In the genomic region with DNA sequence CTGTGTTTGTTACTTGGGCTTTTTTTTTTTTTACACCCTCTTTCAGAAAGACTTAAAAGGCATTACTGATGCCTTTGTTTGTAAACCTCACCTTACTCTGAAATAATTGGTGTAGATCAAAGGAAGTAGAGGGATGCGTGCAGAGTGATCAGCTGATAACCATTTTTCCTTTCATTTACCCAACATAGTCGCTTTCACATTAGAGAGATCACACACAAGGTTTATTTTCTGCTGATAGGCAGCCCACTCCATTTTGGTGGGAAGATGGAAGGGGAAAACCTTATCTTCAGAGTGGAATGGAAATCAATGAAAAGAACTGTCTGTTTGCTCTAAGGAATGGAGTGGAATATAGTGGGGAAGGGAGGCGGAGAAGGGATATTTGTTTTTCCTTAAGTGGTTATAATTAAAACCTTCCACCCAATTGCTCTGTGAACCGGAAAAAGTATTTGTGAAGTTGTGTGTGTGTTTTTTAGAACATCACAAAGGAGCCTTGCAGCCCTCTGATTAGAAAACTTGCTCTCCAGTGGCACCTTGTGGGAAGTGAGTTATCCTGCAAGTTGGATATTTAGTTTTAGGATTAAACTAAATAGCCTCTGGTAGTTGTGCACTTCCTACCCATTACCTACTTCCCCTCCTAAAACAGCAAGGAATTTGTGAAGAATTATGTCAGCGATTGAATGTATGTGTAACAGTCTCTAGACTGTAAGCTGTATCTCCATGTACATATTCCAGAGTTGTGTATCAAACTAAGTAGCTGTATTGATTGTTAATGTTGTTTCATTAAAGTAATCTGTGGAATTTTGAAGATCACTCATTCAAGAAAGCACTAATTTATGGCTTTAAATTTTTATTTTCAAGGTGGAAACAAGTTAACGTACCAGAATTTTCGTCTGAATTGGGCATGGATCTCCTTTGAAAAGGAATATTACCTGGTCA, we compare ENCODE assay signal across 8 cellular contexts.
DNase-seq lines count a peak whose midpoint lies in the region; ATAC-seq and TF ChIP-seq lines count a peak whose summit lies in the region.

No MANE protein-coding gene starts in this region.

- H3K36me3 Mint-ChIP-seq in activated naive CD4-positive, alpha-beta T cell treated with anti-CD3 and anti-CD28 coated beads for 36 hours (ENCODE audit: low read depth): no peaks in the 10 kb centered on the region
- H3K36me3 Mint-ChIP-seq in activated naive CD4-positive, alpha-beta T cell treated with anti-CD3 and anti-CD28 coated beads, Interleukin-2, amount 10 ng/mL, durations not matched to agents 7 days and 5 days: no peaks in the 10 kb centered on the region
- H3K36me3 Mint-ChIP-seq in activated CD4-positive, alpha-beta T cell treated with anti-CD3 and anti-CD28 coated beads, Interleukin-2, amount 10 ng/mL, durations not matched to agents 24 days and 14 days (ENCODE audit: low read depth): no peaks in the 10 kb centered on the region

- no peaks in the 10 kb centered on the region for H3K27me3 Mint-ChIP-seq in activated naive CD4-positive, alpha-beta T cell treated with anti-CD3 and anti-CD28 coated beads for 36 hours (ENCODE audit: low read depth)
- peaks cover 4% of the 10 kb centered on the region for H3K27me3 Mint-ChIP-seq in activated naive CD4-positive, alpha-beta T cell treated with anti-CD3 and anti-CD28 coated beads, Interleukin-2, amount 10 ng/mL, durations not matched to agents 7 days and 5 days
- H3K27me3 Mint-ChIP-seq in activated CD4-positive, alpha-beta T cell treated with anti-CD3 and anti-CD28 coated beads, Interleukin-2, amount 10 ng/mL, durations not matched to agents 24 days and 14 days: no peaks in the 10 kb centered on the region

- no peak overlapping the region for H3K27ac Mint-ChIP-seq in activated naive CD4-positive, alpha-beta T cell treated with anti-CD3 and anti-CD28 coated beads for 36 hours
- H3K27ac Mint-ChIP-seq in activated naive CD4-positive, alpha-beta T cell treated with anti-CD3 and anti-CD28 coated beads, Interleukin-2, amount 10 ng/mL, durations not matched to agents 7 days and 5 days: no peak overlapping the region
- no peak overlapping the region for H3K27ac Mint-ChIP-seq in activated CD4-positive, alpha-beta T cell treated with anti-CD3 and anti-CD28 coated beads, Interleukin-2, amount 10 ng/mL, durations not matched to agents 24 days and 14 days

- H3K9me3 Mint-ChIP-seq in activated naive CD4-positive, alpha-beta T cell treated with anti-CD3 and anti-CD28 coated beads for 36 hours: no peaks in the 10 kb centered on the region
- no peaks in the 10 kb centered on the region for H3K9me3 Mint-ChIP-seq in activated naive CD4-positive, alpha-beta T cell treated with anti-CD3 and anti-CD28 coated beads, Interleukin-2, amount 10 ng/mL, durations not matched to agents 7 days and 5 days
- H3K9me3 Mint-ChIP-seq in activated CD4-positive, alpha-beta T cell treated with anti-CD3 and anti-CD28 coated beads, Interleukin-2, amount 10 ng/mL, durations not matched to agents 24 days and 14 days: no peaks in the 10 kb centered on the region

- TF ChIP-seq CTCF in astrocyte of the spinal cord (IDR thresholded peaks at IDR 0.05; ENCODE audit: low read depth, low read length): peak; percentile 76

- no peak for ATAC-seq in GM19455 (IDR thresholded peaks at IDR 0.05; ENCODE audit: unreplicated experiment)

- in situ Hi-C loops in astrocyte of the spinal cord (cut with HindIII; ENCODE audit: low sequenced_read_pairs): no loop called here

- DNase-seq in activated naive CD4-positive, alpha-beta T cell treated with anti-CD3 and anti-CD28 coated beads for 36 hours: peak; percentile 8
- DNase-seq in activated naive CD4-positive, alpha-beta T cell treated with anti-CD3 and anti-CD28 coated beads, Interleukin-2, amount 10 ng/mL, durations not matched to agents 7 days and 5 days: no peak
- DNase-seq in NCI-H1092 treated with DMSO at 0.1 percent for 48 hours (lab: John Stamatoyannopoulos, UW): peak; percentile 56
- DNase-seq in astrocyte of the spinal cord (ENCODE audit: low read depth, low spot score): peak; percentile 43
- DNase-seq in kidney glomerular epithelial cell (lab: John Stamatoyannopoulos, UW): peak; percentile 60
- DNase-seq in activated CD4-positive, alpha-beta T cell treated with anti-CD3 and anti-CD28 coated beads, Interleukin-2, amount 10 ng/mL, durations not matched to agents 24 days and 14 days: no peak
- no peak for DNase-seq in UCSD-AML1 (lab: John Stamatoyannopoulos, UW; ENCODE audit: unreplicated experiment)

- H3K4me1 Mint-ChIP-seq in activated naive CD4-positive, alpha-beta T cell treated with anti-CD3 and anti-CD28 coated beads for 36 hours (ENCODE audit: low read depth): no peaks in the 10 kb centered on the region
- H3K4me1 Mint-ChIP-seq in activated naive CD4-positive, alpha-beta T cell treated with anti-CD3 and anti-CD28 coated beads, Interleukin-2, amount 10 ng/mL, durations not matched to agents 7 days and 5 days: no peaks in the 10 kb centered on the region
- H3K4me1 Mint-ChIP-seq in activated CD4-positive, alpha-beta T cell treated with anti-CD3 and anti-CD28 coated beads, Interleukin-2, amount 10 ng/mL, durations not matched to agents 24 days and 14 days: no peaks in the 10 kb centered on the region

- intact Hi-C loops in activated naive CD4-positive, alpha-beta T cell treated with anti-CD3 and anti-CD28 coated beads for 36 hours (cut with micrococcal nuclease): loop anchor here (2.0 kb wide), 1 partner anchor 77 kb away; the partner anchor contains the start of gene FREM2
- intact Hi-C loops in activated CD4-positive, alpha-beta T cell treated with anti-CD3 and anti-CD28 coated beads, Interleukin-2, amount 10 ng/mL, durations not matched to agents 24 days and 14 days (cut with micrococcal nuclease): no loop called here

- no peak overlapping the region for H3K4me3 ChIP-seq in astrocyte of the spinal cord (ENCODE audit: low read depth, low read length)

- CTCF ChIA-PET in activated naive CD4-positive, alpha-beta T cell treated with anti-CD3 and anti-CD28 coated beads for 36 hours (lab: Charles Lee): no interaction called here
- CTCF ChIA-PET in activated naive CD4-positive, alpha-beta T cell treated with anti-CD3 and anti-CD28 coated beads, Interleukin-2, amount 10 ng/mL, durations not matched to agents 7 days and 5 days (lab: Charles Lee): interaction anchor here (0.9 kb wide), 1 partner anchor 42 kb away, joined by 3 read pairs; no protein-coding TSS in a partner anchor

- no peak overlapping the region for H3K4me3 Mint-ChIP-seq in activated naive CD4-positive, alpha-beta T cell treated with anti-CD3 and anti-CD28 coated beads for 36 hours
- no peak overlapping the region for H3K4me3 Mint-ChIP-seq in activated naive CD4-positive, alpha-beta T cell treated with anti-CD3 and anti-CD28 coated beads, Interleukin-2, amount 10 ng/mL, durations not matched to agents 7 days and 5 days
- H3K4me3 Mint-ChIP-seq in activated CD4-positive, alpha-beta T cell treated with anti-CD3 and anti-CD28 coated beads, Interleukin-2, amount 10 ng/mL, durations not matched to agents 24 days and 14 days: no peak overlapping the region

Comparison
In these comparisons a context has a peak if more than half of its experiments do, and no peak if none do; other contexts are left out.
1. DNase-seq: peak in activated naive CD4-positive, alpha-beta T cell treated with anti-CD3 and anti-CD28 coated beads for 36 hours (single experiment), NCI-H1092 treated with DMSO at 0.1 percent for 48 hours (single experiment), astrocyte of the spinal cord (single experiment) and kidney glomerular epithelial cell (single experiment); none in activated naive CD4-positive, alpha-beta T cell treated with anti-CD3 and anti-CD28 coated beads, Interleukin-2, amount 10 ng/mL, durations not matched to agents 7 days and 5 days (single experiment), activated CD4-positive, alpha-beta T cell treated with anti-CD3 and anti-CD28 coated beads, Interleukin-2, amount 10 ng/mL, durations not matched to agents 24 days and 14 days (single experiment) and UCSD-AML1 (single experiment).